Comparison of ENCODE assay signal across 8 cellular contexts in the genomic region with DNA sequence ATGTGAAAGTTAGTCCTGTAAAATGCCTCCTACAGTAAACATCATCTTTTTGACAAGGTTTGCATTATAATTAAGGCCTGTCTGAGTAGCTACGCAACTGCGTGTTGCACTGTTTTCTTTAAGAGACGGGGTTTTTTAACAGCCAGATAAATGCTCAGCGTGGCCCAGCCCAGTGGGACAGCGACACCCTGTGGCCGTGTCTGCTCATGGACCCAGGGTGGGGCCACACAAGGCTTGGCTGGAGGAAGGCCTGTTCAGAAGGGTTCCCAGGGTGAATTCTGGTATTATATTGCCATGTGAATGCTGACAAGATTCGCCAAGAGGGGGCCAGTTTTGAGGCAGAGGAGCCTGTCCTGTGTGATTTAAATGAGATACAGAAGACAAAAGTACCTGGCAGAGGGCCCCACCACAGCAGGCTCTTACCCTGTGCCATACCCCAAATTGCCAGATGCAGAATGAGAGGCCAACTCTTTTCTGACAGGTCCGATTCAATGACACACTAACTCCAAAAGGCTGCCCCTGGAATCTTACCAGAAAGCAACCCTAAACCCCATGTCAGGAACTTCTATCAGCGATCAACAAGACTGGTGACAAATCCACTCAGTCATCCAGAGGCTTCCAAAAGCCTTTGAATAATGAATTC.
A peak's percentile ranks its signal among the peaks of the same experiment; 100 is the strongest.
DNase-seq lines count a peak whose midpoint lies in the region; ATAC-seq and TF ChIP-seq lines count a peak whose summit lies in the region.

No MANE protein-coding gene starts in this region.

- no peak overlapping the region for H3K9ac ChIP-seq in endodermal cell (ENCODE audit: extremely low read depth, low read length, poor library complexity, severe bottlenecking)

- peak; percentile 84 for TF ChIP-seq CTCF in C4-2B (conservative IDR thresholded peaks at IDR 0.05)
- peak; percentile 97 for TF ChIP-seq CTCF in endodermal cell (conservative IDR thresholded peaks at IDR 0.05)
- TF ChIP-seq CTCF in nephron (IDR thresholded peaks at IDR 0.05; ENCODE audit: unreplicated experiment in 3 of 3): peak; percentile 66 to 80 (median 69)

- H3K27ac ChIP-seq in C4-2B (no peak overlapping the region), endodermal cell (ENCODE audit: low read depth, low read length) (no peak overlapping the region)

- H3K4me1 Mint-ChIP-seq in endodermal cell: no peaks in the 10 kb centered on the region
- H3K4me1 Mint-ChIP-seq in nephron: peaks cover 19% of the 10 kb centered on the region

- no peak overlapping the region for H3K4me3 ChIP-seq in endodermal cell (ENCODE audit: low read length)

- DNase-seq in HK-2 (ENCODE audit: unreplicated experiment) (peak; percentile 59), UCSD-AML1 (lab: John Stamatoyannopoulos, UW; ENCODE audit: unreplicated experiment) (peak; percentile 73), endodermal cell (peak; percentile 93), DMS153 treated with DMSO at 0.1 percent for 48 hours (lab: John Stamatoyannopoulos, UW; ENCODE audit: unreplicated experiment) (no peak)

- H3K27me3 Mint-ChIP-seq in endodermal cell (ENCODE audit: insufficient read depth) (peaks cover 7% of the 10 kb centered on the region), nephron (ENCODE audit: low read depth) (peaks cover 11% of the 10 kb centered on the region)

- H3K9me3 Mint-ChIP-seq in endodermal cell (peaks cover 1% of the 10 kb centered on the region), nephron (peaks cover 14% of the 10 kb centered on the region)

- H3K27ac Mint-ChIP-seq in endodermal cell (no peak overlapping the region), nephron (no peak overlapping the region)

- H3K9me3 ChIP-seq in endodermal cell (ENCODE audit: control insufficient read depth, low read length): peaks cover 4% of the 10 kb centered on the region

- H3K4me1 ChIP-seq in endodermal cell (ENCODE audit: control insufficient read depth, insufficient read depth, low read length): no peaks in the 10 kb centered on the region

- H3K36me3 ChIP-seq in endodermal cell (ENCODE audit: control insufficient read depth, insufficient read depth, low read length): no peaks in the 10 kb centered on the region

- ATAC-seq in GM18907 (IDR thresholded peaks at IDR 0.05; ENCODE audit: unreplicated experiment) (peak; percentile 83), HG02763 (IDR thresholded peaks at IDR 0.05; ENCODE audit: unreplicated experiment) (no peak)

- H3K4me3 Mint-ChIP-seq in endodermal cell (no peak overlapping the region), nephron (no peak overlapping the region)

- WGBS in endodermal cell (ENCODE audit: insufficient coverage in 1 of 2, insufficient read length in 1 of 2), 2 experiments: 40 to 66% methylated on average over 4 to 9 of the region's 9 CpGs

- no peaks in the 10 kb centered on the region for H3K36me3 Mint-ChIP-seq in endodermal cell (ENCODE audit: low read depth)
- H3K36me3 Mint-ChIP-seq in nephron (ENCODE audit: low read depth): peaks cover 3% of the 10 kb centered on the region

- peaks cover 3% of the 10 kb centered on the region for H3K27me3 ChIP-seq in endodermal cell (ENCODE audit: control insufficient read depth, insufficient read depth, low read length, poor library complexity, severe bottlenecking)
